In the genomic region with DNA sequence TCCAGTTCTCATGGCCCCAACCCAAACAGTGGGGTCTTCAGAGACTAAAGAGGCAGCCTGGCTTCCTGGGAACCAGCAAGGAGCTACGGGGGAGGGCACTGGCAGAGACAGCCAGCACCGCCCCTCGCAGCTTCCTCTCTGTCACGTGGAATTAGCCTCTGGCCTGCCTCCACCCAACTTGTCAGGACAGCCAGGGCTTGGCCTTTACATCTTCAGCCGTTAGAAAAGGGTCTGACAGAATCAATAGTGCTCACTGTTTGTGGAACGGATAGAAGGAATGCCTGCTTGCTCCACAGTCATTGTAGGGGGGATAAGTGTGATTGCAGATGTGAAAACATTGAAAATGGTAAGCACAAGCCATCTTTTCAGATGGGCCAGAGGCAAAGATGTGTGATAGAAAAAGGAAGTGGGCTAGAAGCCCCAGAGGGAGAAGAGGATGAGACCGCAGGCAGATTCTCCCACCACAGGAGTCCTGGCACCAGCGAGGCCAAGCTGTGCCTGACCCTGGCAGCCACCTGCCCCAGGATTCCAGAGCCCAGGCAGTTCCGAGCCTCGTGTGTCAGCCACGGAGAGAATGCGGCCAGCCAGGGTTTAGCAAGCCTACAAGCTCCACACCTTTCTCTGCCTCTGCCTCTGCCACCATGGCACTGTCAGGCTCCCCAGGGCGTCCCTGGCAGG, we compare ENCODE assay signal across 8 cellular contexts. TPM values are rescaled to one million over a fixed set of nuclear protein-coding genes. Genes with fewer than 3 reads are reported as not detected.
DNase-seq lines count a peak whose midpoint lies in the region; ATAC-seq and TF ChIP-seq lines count a peak whose summit lies in the region.

No MANE protein-coding gene starts in this region.

- H3K79me2 ChIP-seq in PC-3 (ENCODE audit: low read length), result no peaks in the 10 kb centered on the region

- CTCF ChIA-PET in activated CD4-positive, alpha-beta memory T cell treated with anti-CD3 and anti-CD28 coated beads, Interleukin-2, amount 10 ng/mL, durations not matched to agents 7 days and 5 days (lab: Charles Lee), result no interaction called here
- CTCF ChIA-PET in PC-3 (lab: Charles Lee), result no interaction called here

- H3K9ac ChIP-seq in PC-3 (ENCODE audit: low read length), result no peak overlapping the region

- no peak overlapping the region for H3K4me3 ChIP-seq in PC-3 (ENCODE audit: low read length)

- H3K27me3 Mint-ChIP-seq in activated CD4-positive, alpha-beta memory T cell treated with anti-CD3 and anti-CD28 coated beads, Interleukin-2, amount 10 ng/mL, durations not matched to agents 7 days and 5 days, result peaks cover 16% of the 10 kb centered on the region

- H2AFZ ChIP-seq in PC-3 (ENCODE audit: low read length), result no peak overlapping the region

- intact Hi-C loops in PC-3 (cut with micrococcal nuclease), result no loop called here

- DNase-seq in CD1c-positive myeloid dendritic cell (ENCODE audit: extremely low spot score), result peak; percentile 72
- peak; percentile 79 for DNase-seq in SK-MEL-5 (ENCODE audit: low read depth, low spot score)
- peak; percentile 84 for DNase-seq in foreskin melanocyte
- DNase-seq in nucleus accumbens (lab: John Stamatoyannopoulos, UW), result peak in 46 of 56 donors; percentile 22 to 74 (median 50)
- no peak for DNase-seq in activated CD4-positive, alpha-beta memory T cell treated with anti-CD3 and anti-CD28 coated beads, Interleukin-2, amount 10 ng/mL, durations not matched to agents 7 days and 5 days
- DNase-seq in NCI-H1436 (lab: John Stamatoyannopoulos, UW), result no peak
- DNase-seq in T-helper 9 cell, result no peak
- DNase-seq in PC-3, result no peak

- POLR2A ChIA-PET in activated CD4-positive, alpha-beta memory T cell treated with anti-CD3 and anti-CD28 coated beads, Interleukin-2, amount 10 ng/mL, durations not matched to agents 7 days and 5 days (lab: Charles Lee), result interaction anchor here (1.6 kb wide), 1 partner anchor 23 kb away, joined by 5 read pairs; no protein-coding TSS in a partner anchor
- POLR2A ChIA-PET in PC-3 (lab: Charles Lee; ENCODE audit: unreplicated experiment), result no interaction called here

- no TSS peak for BruUV-seq in PC-3 (replicated peaks; lab: Mats Ljungman, UMichigan)

- no peak overlapping the region for H3K27ac Mint-ChIP-seq in activated CD4-positive, alpha-beta memory T cell treated with anti-CD3 and anti-CD28 coated beads, Interleukin-2, amount 10 ng/mL, durations not matched to agents 7 days and 5 days

- H3K9me3 ChIP-seq in PC-3 (ENCODE audit: low read length), result no peaks in the 10 kb centered on the region

- H3K27ac ChIP-seq in PC-3 (ENCODE audit: low read length), result no peak overlapping the region

- peaks cover 10% of the 10 kb centered on the region for H3K36me3 Mint-ChIP-seq in activated CD4-positive, alpha-beta memory T cell treated with anti-CD3 and anti-CD28 coated beads, Interleukin-2, amount 10 ng/mL, durations not matched to agents 7 days and 5 days (ENCODE audit: low read depth)

- no peaks in the 10 kb centered on the region for H3K9me2 ChIP-seq in PC-3 (replicated peaks; ENCODE audit: low read length)

- TF ChIP-seq CTCF in PC-3 (conservative IDR thresholded peaks at IDR 0.05; ENCODE audit: low read depth, low read length), result no peak

- H3K9me3 Mint-ChIP-seq in activated CD4-positive, alpha-beta memory T cell treated with anti-CD3 and anti-CD28 coated beads, Interleukin-2, amount 10 ng/mL, durations not matched to agents 7 days and 5 days, result no peaks in the 10 kb centered on the region

- no peaks in the 10 kb centered on the region for H3K36me3 ChIP-seq in PC-3 (ENCODE audit: low read depth, low read length)

- no peaks in the 10 kb centered on the region for H4K20me1 ChIP-seq in PC-3 (ENCODE audit: low read length)

- peaks cover 6% of the 10 kb centered on the region; the same call in 1 of the 2 replicates for H3K4me1 ChIP-seq in PC-3 (ENCODE audit: insufficient read depth, low read length)

- H3F3A ChIP-seq in PC-3 (ENCODE audit: low read length, unreplicated experiment), result no peaks in the 10 kb centered on the region

- ATAC-seq in PC-3, result no peak

- H3K27me3 ChIP-seq in PC-3 (ENCODE audit: low read length), result no peaks in the 10 kb centered on the region

- no peak overlapping the region for H3K4me3 Mint-ChIP-seq in activated CD4-positive, alpha-beta memory T cell treated with anti-CD3 and anti-CD28 coated beads, Interleukin-2, amount 10 ng/mL, durations not matched to agents 7 days and 5 days

- in situ Hi-C loops in SK-MEL-5 (cut with HindIII; ENCODE audit: low pct_unique_long_range_greater_than_20kb, low sequenced_read_pairs), result no loop called here

- peaks cover 10% of the 10 kb centered on the region for H3K4me1 Mint-ChIP-seq in activated CD4-positive, alpha-beta memory T cell treated with anti-CD3 and anti-CD28 coated beads, Interleukin-2, amount 10 ng/mL, durations not matched to agents 7 days and 5 days

- no peak overlapping the region for H3K4me2 ChIP-seq in PC-3 (ENCODE audit: low read length)

RNA-seq across cellular contexts. Expression of a gene that starts 18.6 kb away (rescaled TPM):
- total RNA-seq in SK-MEL-5 (2014; rRNA removed; shearing (Covaris generic)), result 0.40 TPM in 1 of 2 replicates, not detected in the other
- 0.29 and 0.48 TPM in 2 replicates for polyA plus RNA-seq in SK-MEL-5 (2015; cell fraction: cytosol; rRNA removed)
- 0.80 and 0.94 TPM in 2 replicates for polyA plus RNA-seq in SK-MEL-5 (2015; cell fraction: nucleus; rRNA removed)
- total RNA-seq in activated CD4-positive, alpha-beta memory T cell treated with anti-CD3 and anti-CD28 coated beads, Interleukin-2, amount 10 ng/mL, durations not matched to agents 7 days and 5 days, result under 1 TPM in 1 of 2 experiments, not detected in 1; 0.45 TPM
- 0.04 TPM in 1 of 2 replicates, not detected in the other for total RNA-seq in PC-3 (2014; rRNA removed)

RNA-seq across cellular contexts. Expression of a gene that starts 31.7 kb away (rescaled TPM):
- 42.4 and 48.1 TPM in 2 replicates for total RNA-seq in SK-MEL-5 (2014; rRNA removed; shearing (Covaris generic))
- polyA plus RNA-seq in SK-MEL-5 (2015; cell fraction: cytosol; rRNA removed), result 82.1 and 92.8 TPM in 2 replicates
- polyA plus RNA-seq in SK-MEL-5 (2015; cell fraction: nucleus; rRNA removed), result 85.8 and 117 TPM in 2 replicates
- 10 to 100 TPM; 22.9 to 24.0 TPM for total RNA-seq in activated CD4-positive, alpha-beta memory T cell treated with anti-CD3 and anti-CD28 coated beads, Interleukin-2, amount 10 ng/mL, durations not matched to agents 7 days and 5 days
- total RNA-seq in PC-3 (2014; rRNA removed), result 28.1 and 44.5 TPM in 2 replicates

RNA-seq across cellular contexts. Expression of a gene that starts 52.3 kb away (rescaled TPM):
- not detected in 2 replicates for total RNA-seq in SK-MEL-5 (2014; rRNA removed; shearing (Covaris generic))
- not detected in 2 replicates for polyA plus RNA-seq in SK-MEL-5 (2015; cell fraction: cytosol; rRNA removed)
- not detected in 2 replicates for polyA plus RNA-seq in SK-MEL-5 (2015; cell fraction: nucleus; rRNA removed)
- total RNA-seq in activated CD4-positive, alpha-beta memory T cell treated with anti-CD3 and anti-CD28 coated beads, Interleukin-2, amount 10 ng/mL, durations not matched to agents 7 days and 5 days, result not detected
- total RNA-seq in PC-3 (2014; rRNA removed), result not detected in 2 replicates

Comparison
In these comparisons a context has a peak if more than half of its experiments do, and no peak if none do; other contexts are left out.
1. DNase-seq: peak in CD1c-positive myeloid dendritic cell (single experiment), SK-MEL-5 (single experiment), foreskin melanocyte (single experiment) and nucleus accumbens (46 of 56); none in activated CD4-positive, alpha-beta memory T cell treated with anti-CD3 and anti-CD28 coated beads, Interleukin-2, amount 10 ng/mL, durations not matched to agents 7 days and 5 days (single experiment), NCI-H1436 (single experiment), T-helper 9 cell (single experiment) and PC-3 (single experiment).